Comparison of ENCODE assay signal across 8 cellular contexts in genomic region chr2:95043300-95043786, GRCh38. TPM values are rescaled to one million over a fixed set of nuclear protein-coding genes. Genes with fewer than 3 reads are reported as not detected.
DNase-seq lines count a peak whose midpoint lies in the region; ATAC-seq and TF ChIP-seq lines count a peak whose summit lies in the region.

No MANE protein-coding gene starts in this region.

- H3K27me3 ChIP-seq in mucosa of stomach (ENCODE audit: control insufficient read depth, insufficient read depth, low read length), result no peaks in the 10 kb centered on the region
- H3K27me3 ChIP-seq in vagina, result no peaks in the 10 kb centered on the region

- DNase-seq in AG09309 (ENCODE audit: low read depth) (peak; percentile 13), NCI-H345 (lab: John Stamatoyannopoulos, UW) (peak; percentile 71), dermis blood vessel endothelial cell (peak; percentile 8), GM20000 (ENCODE audit: low spot score) (no peak), SIG-M5 (lab: John Stamatoyannopoulos, UW) (no peak), vagina (ENCODE audit: extremely low spot score in 2 of 2) (no peak)

- H3K9me3 ChIP-seq in mucosa of stomach (ENCODE audit: control insufficient read depth, low read length) (no peaks in the 10 kb centered on the region), vagina (no peaks in the 10 kb centered on the region)

- intact Hi-C loops in vagina (cut with DNase I), result no loop called here

- TF ChIP-seq CTCF in AG09309 (IDR thresholded peaks at IDR 0.05; ENCODE audit: control insufficient read depth, insufficient read depth, low read depth, low read length, missing control alignments) (no peak), GM20000 (IDR thresholded peaks at IDR 0.05; ENCODE audit: extremely low read depth, missing control alignments) (no peak), vagina (IDR thresholded peaks at IDR 0.05) (no peak)

- no peak overlapping the region for H3K4me3 ChIP-seq in AG09309 (ENCODE audit: control insufficient read depth, low read depth, low read length)
- no peak overlapping the region for H3K4me3 ChIP-seq in mucosa of stomach (ENCODE audit: low read length)
- no peak overlapping the region for H3K4me3 ChIP-seq in vagina

- H3K4me1 ChIP-seq in mucosa of stomach (ENCODE audit: control insufficient read depth, insufficient read depth, low read length) (peaks cover 46% of the 10 kb centered on the region), vagina (peaks cover 22% of the 10 kb centered on the region)

- peak; percentile 50 for ATAC-seq in GM21367 (IDR thresholded peaks at IDR 0.05; ENCODE audit: unreplicated experiment)

- H3K36me3 ChIP-seq in mucosa of stomach (ENCODE audit: control insufficient read depth, insufficient read depth, low read length) (no peaks in the 10 kb centered on the region), vagina (no peaks in the 10 kb centered on the region)

- TF ChIP-seq POLR2A in vagina (IDR thresholded peaks at IDR 0.05), result no peak

- no peak overlapping the region for H3K27ac ChIP-seq in vagina

- H3K9ac ChIP-seq in mucosa of stomach (ENCODE audit: low read length), result peak overlapping the region; percentile 40

RNA-seq across cellular contexts. Expression of gene MAL, which starts 17.8 kb away (rescaled TPM):
- 0.88 and 4.8 TPM in 2 replicates for total RNA-seq in dermis blood vessel endothelial cell
- total RNA-seq in vagina, result 71.0 TPM

Comparison
In these comparisons a context has a peak if more than half of its experiments do, and no peak if none do; other contexts are left out.
1. DNase-seq: peak in AG09309 (single experiment), NCI-H345 (single experiment) and dermis blood vessel endothelial cell (single experiment); none in GM20000 (single experiment), SIG-M5 (single experiment) and vagina (0 of 2).
2. RNA of gene MAL, which starts 17.8 kb away (total RNA-seq): 71.0 TPM in vagina (single experiment); 0.88 to 4.8 TPM in dermis blood vessel endothelial cell; every median in the first group is over 10 times any median in the second.